ENCODE assay signal across 16 cellular contexts in the genomic region with DNA sequence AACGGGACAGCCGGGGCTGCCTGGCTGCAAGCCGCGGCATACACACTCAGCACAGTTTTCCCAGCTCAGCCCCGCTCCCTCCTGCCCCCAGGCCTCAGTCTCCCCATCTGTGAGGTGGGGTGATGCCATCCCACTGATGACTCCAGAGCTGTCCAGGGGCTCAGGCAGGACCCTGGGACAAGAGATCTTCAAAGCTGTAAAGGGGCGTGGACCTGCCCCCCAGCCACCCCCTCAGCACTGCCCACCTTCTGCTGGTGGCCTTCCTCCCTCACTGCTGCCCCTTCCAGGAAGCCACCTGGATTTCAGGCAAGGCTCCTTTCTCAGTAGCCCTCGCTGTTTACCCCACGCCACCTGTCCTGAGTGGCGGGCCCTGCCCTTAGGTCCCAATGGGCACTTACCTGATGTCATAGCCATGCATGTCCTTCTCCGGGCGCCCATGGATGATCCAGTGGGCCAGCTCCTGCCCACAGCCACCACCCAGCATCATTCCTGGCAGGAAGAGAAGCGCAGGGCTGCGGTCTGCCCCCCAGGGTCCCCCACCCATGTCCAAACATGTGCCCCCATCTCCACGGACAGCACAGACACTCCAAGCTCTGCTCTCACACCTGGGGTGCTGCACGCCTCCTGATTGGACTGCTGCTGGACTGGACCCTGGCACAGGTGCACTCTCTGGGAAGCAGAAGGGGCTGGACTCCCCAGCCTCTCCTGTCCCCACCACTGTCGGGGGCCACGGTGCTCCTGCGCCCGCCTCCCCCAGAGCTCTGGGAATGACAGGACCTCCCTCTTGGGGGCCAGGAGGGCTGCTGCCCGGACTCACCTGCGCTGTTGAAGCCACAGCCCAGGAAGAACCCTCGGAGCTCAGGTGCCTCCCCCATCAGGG. TPM values are rescaled to one million over a fixed set of nuclear protein-coding genes. Genes with fewer than 3 reads are reported as not detected.
A peak's percentile ranks its signal among the peaks of the same experiment; 100 is the strongest.
DNase-seq lines count a peak whose midpoint lies in the region; TF ChIP-seq lines count a peak whose summit lies in the region.
"Had no signal": no experiment of that assay in that cellular context is flagged by ENCODE, and none has a peak within 500 bp of the region (broad histone marks: within the 10 kb centered on the region; RNA-seq: fewer than 3 reads in every experiment).

No MANE protein-coding gene starts in this region.

- peak overlapping the region; percentile 33 for H3K18ac ChIP-seq in neuronal stem cell (ENCODE audit: low read length)

- H2BK5ac ChIP-seq in neuronal stem cell (ENCODE audit: low read length), result peak overlapping the region; percentile 53

- no peaks in the 10 kb centered on the region for H3K79me1 ChIP-seq in neuronal stem cell (ENCODE audit: low read depth, low read length)

- in situ Hi-C loops in brain microvascular endothelial cell (cut with HindIII; ENCODE audit: low pct_ligation_motif_present, low sequenced_read_pairs), result no loop called here

- no peak overlapping the region for H4K91ac ChIP-seq in neuronal stem cell (ENCODE audit: low read depth, low read length, poor library complexity)

- peak overlapping the region; percentile 44 for H3K27ac ChIP-seq in left ventricle myocardium inferior (replicated peaks)
- no peak overlapping the region for H3K27ac ChIP-seq in right atrium auricular region
- peak overlapping the region; percentile 95 for H3K27ac ChIP-seq in brain microvascular endothelial cell
- H3K27ac ChIP-seq in neuronal stem cell (replicated peaks; ENCODE audit: low read length), result no peak overlapping the region
- no peak overlapping the region for H3K27ac ChIP-seq in prostate gland
- H3K27ac ChIP-seq: tibial nerve had no signal

- peak overlapping the region; percentile 89 for H3K14ac ChIP-seq in neuronal stem cell (ENCODE audit: low read length)

- DNase-seq in left ventricle myocardium inferior (no peak), right atrium auricular region (ENCODE audit: low spot score) (no peak), brain microvascular endothelial cell (no peak), neuronal stem cell (ENCODE audit: low spot score) (no peak), NCI-H146 (lab: John Stamatoyannopoulos, UW) (no peak), SW 1271 (lab: John Stamatoyannopoulos, UW) (no peak), prostate gland (ENCODE audit: low spot score) (no peak), C1 segment of cervical spinal cord (lab: John Stamatoyannopoulos, UW) (no peak)
- DNase-seq: amygdala; effector memory CD8-positive, alpha-beta T cell; mesendoderm; NCI-H1048; NCI-H524 treated with DMSO at 0.1 percent for 48 hours; SHP77 treated with DMSO at 0.1 percent for 48 hours; stimulated activated naive CD8-positive, alpha-beta T cell treated with anti-CD3 and anti-CD28 coated beads, Interleukin-15, Interleukin-2, amounts not matched to agents 100 U/mL and 50 U/mL, for 24 hours had no signal

- H2BK12ac ChIP-seq in neuronal stem cell (ENCODE audit: low read length), result no peak overlapping the region

- H3K27me3 ChIP-seq in left ventricle myocardium inferior (ENCODE audit: low read depth) (peaks cover 70% of the 10 kb centered on the region), right atrium auricular region (no peaks in the 10 kb centered on the region), brain microvascular endothelial cell (replicated peaks) (no peaks in the 10 kb centered on the region), neuronal stem cell (ENCODE audit: control insufficient read depth in 3 of 3, insufficient read depth in 3 of 3, low read depth in 1 of 3, low read length in 3 of 3) (no peaks in the 10 kb centered on the region), prostate gland (replicated peaks; ENCODE audit: insufficient read depth) (no peaks in the 10 kb centered on the region)
- H3K27me3 ChIP-seq: tibial nerve had no signal

- no peak overlapping the region for H2BK120ac ChIP-seq in neuronal stem cell (ENCODE audit: low read depth, low read length)

- no peak overlapping the region for H3K4me3 ChIP-seq in left ventricle myocardium inferior
- H3K4me3 ChIP-seq in right atrium auricular region, result no peak overlapping the region
- no peak overlapping the region for H3K4me3 ChIP-seq in brain microvascular endothelial cell (ENCODE audit: low read depth, low read length)
- no peak overlapping the region for H3K4me3 ChIP-seq in neuronal stem cell (ENCODE audit: low read length in 2 of 2)
- H3K4me3 ChIP-seq in prostate gland, result no peak overlapping the region
- H3K4me3 ChIP-seq: tibial nerve had no signal

- peak overlapping the region; percentile 85 for H3K23ac ChIP-seq in neuronal stem cell (ENCODE audit: low read depth, low read length, poor library complexity)

- H3K9me3 ChIP-seq in left ventricle myocardium inferior (replicated peaks) (no peaks in the 10 kb centered on the region), right atrium auricular region (no peaks in the 10 kb centered on the region), neuronal stem cell (replicated peaks in 1 of 2; ENCODE audit: control insufficient read depth in 2 of 2, insufficient read depth in 1 of 2, low read depth in 1 of 2, low read length in 2 of 2) (no peaks in the 10 kb centered on the region), prostate gland (no peaks in the 10 kb centered on the region)
- H3K9me3 ChIP-seq: tibial nerve had no signal

- peaks cover 39% of the 10 kb centered on the region for H3K4me1 ChIP-seq in left ventricle myocardium inferior
- H3K4me1 ChIP-seq in right atrium auricular region, result peaks cover 0 to 34% of the 10 kb centered on the region in 2 donors
- peaks cover 17 to 18% of the 10 kb centered on the region in 2 donors for H3K4me1 ChIP-seq in neuronal stem cell (ENCODE audit: control insufficient read depth in 2 of 2, insufficient read depth in 1 of 2, low read depth in 1 of 2, low read length in 2 of 2)
- H3K4me1 ChIP-seq in prostate gland (replicated peaks), result no peaks in the 10 kb centered on the region

- H4K8ac ChIP-seq in neuronal stem cell (ENCODE audit: low read depth, low read length), result no peak overlapping the region

- H3K36me3 ChIP-seq in left ventricle myocardium inferior (no peaks in the 10 kb centered on the region), right atrium auricular region (no peaks in the 10 kb centered on the region), brain microvascular endothelial cell (replicated peaks) (no peaks in the 10 kb centered on the region), neuronal stem cell (replicated peaks in 1 of 2; ENCODE audit: control insufficient read depth in 2 of 2, insufficient read depth in 2 of 2, low read length in 2 of 2) (no peaks in the 10 kb centered on the region), prostate gland (no peaks in the 10 kb centered on the region)

- H3K9ac ChIP-seq in neuronal stem cell (ENCODE audit: low read depth, low read length, poor library complexity), result no peak overlapping the region

- H2AFZ ChIP-seq in neuronal stem cell (ENCODE audit: low read length), result no peak overlapping the region

- H3K4ac ChIP-seq in neuronal stem cell (ENCODE audit: low read length), result no peak overlapping the region

- WGBS in neuronal stem cell (ENCODE audit: extremely low coverage in 2 of 2, insufficient read length in 2 of 2, insufficient replicate concordance in 1 of 2), 2 donors, result no CpG with 5 or more reads among the region's 22 CpGs
- WGBS in prostate gland, result 96% methylated on average over 21 of the region's 22 CpGs

- intact Hi-C loops in left ventricle myocardium inferior (cut with micrococcal nuclease) (no loop called here), prostate gland (cut with DNase I) (no loop called here)

- TF ChIP-seq POLR2A in prostate gland (IDR thresholded peaks at IDR 0.05), result no peak

- H2AK5ac ChIP-seq in neuronal stem cell (ENCODE audit: low read depth, low read length), result peak overlapping the region; percentile 81

- TF ChIP-seq CTCF in left ventricle myocardium inferior (IDR thresholded peaks at IDR 0.05; ENCODE audit: borderline replicate concordance), result no peak
- no peak for TF ChIP-seq CTCF in right atrium auricular region (IDR thresholded peaks at IDR 0.05)
- TF ChIP-seq CTCF in brain microvascular endothelial cell (IDR thresholded peaks at IDR 0.05; ENCODE audit: low read depth, low read length, missing control alignments), result no peak
- no peak for TF ChIP-seq CTCF in prostate gland (IDR thresholded peaks at IDR 0.05)

- H3K4me2 ChIP-seq in neuronal stem cell (ENCODE audit: insufficient read depth, low read length, poor library complexity, severe bottlenecking), result no peak overlapping the region

- peak overlapping the region; percentile 58 for H2BK15ac ChIP-seq in neuronal stem cell (ENCODE audit: low read length)

RNA-seq across cellular contexts. Expression of a gene that starts 25.7 kb away (rescaled TPM):
- total RNA-seq in left ventricle myocardium inferior (0.63 TPM), right atrium auricular region (under 1 TPM; 0.63 to 0.94 TPM), prostate gland (1 to 10 TPM; 6.7 to 7.2 TPM)
- polyA plus RNA-seq in neuronal stem cell (2013, experiment 1 of 2), result 3.8 TPM
- polyA plus RNA-seq in neuronal stem cell (2013, experiment 2 of 2), result 3.7 TPM

Comparison
In these comparisons a context has a peak if more than half of its experiments do, and no peak if none do; other contexts are left out.
1. H3K27ac ChIP-seq: peak in left ventricle myocardium inferior (single experiment) and brain microvascular endothelial cell (single experiment); none in right atrium auricular region (0 of 2), neuronal stem cell (single experiment) and prostate gland (0 of 2).